8 cellular contexts compared by ENCODE assay signal in genomic region chr14:23153891-23154796, GRCh38. TPM values are rescaled to one million over a fixed set of nuclear protein-coding genes. Genes with fewer than 3 reads are reported as not detected.
DNase-seq lines count a peak whose midpoint lies in the region; ATAC-seq and TF ChIP-seq lines count a peak whose summit lies in the region.

No MANE protein-coding gene starts in this region.

- H3K36me3 ChIP-seq in lung (ENCODE audit: control insufficient read depth in 2 of 2, insufficient read depth in 2 of 2, low read length in 2 of 2) (no peaks in the 10 kb centered on the region), upper lobe of right lung (no peaks in the 10 kb centered on the region)

- H3K4me3 ChIP-seq in lung = no peak overlapping the region
- H3K4me3 ChIP-seq in upper lobe of right lung = peak overlapping the region; percentile 50

- H3K9me3 ChIP-seq in lung (ENCODE audit: control insufficient read depth in 2 of 2, insufficient read depth in 1 of 2, low read length in 1 of 2) = no peaks in the 10 kb centered on the region
- no peaks in the 10 kb centered on the region for H3K9me3 ChIP-seq in upper lobe of right lung

- DNase-seq in C1 segment of cervical spinal cord (lab: John Stamatoyannopoulos, UW) (peak in 8 of 14 donors; percentile 5 to 89 (median 32)), NCI-H1694 treated with DMSO at 0.1 percent for 48 hours (lab: John Stamatoyannopoulos, UW) (peak; percentile 32), cortex of kidney (lab: John Stamatoyannopoulos, UW) (peak; percentile 58), lung (ENCODE audit: low spot score) (peak; percentile 92), upper lobe of right lung (peak; percentile 96), NCI-H2196 treated with DMSO at 0.1 percent for 48 hours (lab: John Stamatoyannopoulos, UW; ENCODE audit: unreplicated experiment) (no peak)

- intact Hi-C loops in upper lobe of right lung (cut with DNase I) = no loop called here

- H3K27me3 ChIP-seq in lung (ENCODE audit: control insufficient read depth, insufficient read depth) (no peaks in the 10 kb centered on the region), upper lobe of right lung (no peaks in the 10 kb centered on the region)

- 32 to 62% methylated on average over 28 of the region's 28 CpGs for WGBS in lung, 2 donors

- TF ChIP-seq CTCF in lung (IDR thresholded peaks at IDR 0.05; ENCODE audit: control extremely low read depth, extremely low read depth) (no peak), upper lobe of right lung (IDR thresholded peaks at IDR 0.05) (no peak)

- H3K4me1 ChIP-seq in lung (ENCODE audit: control insufficient read depth in 2 of 2, insufficient read depth in 2 of 2, low read length in 2 of 2) = peaks cover 0 to 11% of the 10 kb centered on the region in 2 donors
- peaks cover 29% of the 10 kb centered on the region for H3K4me1 ChIP-seq in upper lobe of right lung

- peak; percentile 87 for ATAC-seq in lung (ENCODE audit: insufficient read depth, low FRiP score)
- peak; percentile 95 for ATAC-seq in upper lobe of right lung
- ATAC-seq in HG03469 (IDR thresholded peaks at IDR 0.05; ENCODE audit: unreplicated experiment) = no peak
- no peak for ATAC-seq in HG03139 (IDR thresholded peaks at IDR 0.05; ENCODE audit: unreplicated experiment)

- H3K27ac ChIP-seq in lung (ENCODE audit: low read depth in 1 of 2, low read length in 1 of 2) (peak overlapping the region; percentile 86 to 92), upper lobe of right lung (peak overlapping the region; percentile 91)

RNA-seq across cellular contexts. Expression of gene SLC7A8, which starts 29.3 kb away (rescaled TPM):
- total RNA-seq in lung (10 to 100 TPM; 54.4 to 74.0 TPM), upper lobe of right lung (49.8 TPM)
- polyA plus RNA-seq in lung = 10 to 100 TPM; 28.1 to 29.5 TPM

RNA-seq across cellular contexts. Expression of gene CEBPE, which starts 35.1 kb away (rescaled TPM):
- total RNA-seq in lung (under 1 TPM in 1 of 2 donors, not detected in 1; 0.67 TPM), upper lobe of right lung (not detected)
- polyA plus RNA-seq in lung = 1 to 10 TPM in 1 of 2 donors, under 1 TPM in 1; 0.16 to 3.5 TPM

RNA-seq across cellular contexts. Expression of gene CIROP, which starts 49.4 kb away (rescaled TPM):
- not detected for total RNA-seq in lung
- polyA plus RNA-seq in lung = not detected
- not detected for total RNA-seq in upper lobe of right lung

RNA-seq across cellular contexts. Expression of gene C14orf119, which starts 58.8 kb away (rescaled TPM):
- total RNA-seq in lung (10 to 100 TPM; 23.9 to 56.7 TPM), upper lobe of right lung (55.3 TPM)
- polyA plus RNA-seq in lung = 10 to 100 TPM; 26.0 to 64.9 TPM

RNA-seq across cellular contexts. Expression of gene ACIN1, which starts 59.2 kb away (rescaled TPM):
- total RNA-seq in lung (100 to 1,000 TPM; 125 to 154 TPM), upper lobe of right lung (161 TPM)
- polyA plus RNA-seq in lung = 100 to 1,000 TPM in 1 of 2 donors, 10 to 100 TPM in 1; 76.3 to 106 TPM

Comparison
In these comparisons a context has a peak if more than half of its experiments do, and no peak if none do; other contexts are left out.
1. ATAC-seq: peak in lung (single experiment) and upper lobe of right lung (single experiment); none in HG03469 (single experiment) and HG03139 (single experiment).